Comparison of ENCODE assay signal across 14 cellular contexts in the genomic region with DNA sequence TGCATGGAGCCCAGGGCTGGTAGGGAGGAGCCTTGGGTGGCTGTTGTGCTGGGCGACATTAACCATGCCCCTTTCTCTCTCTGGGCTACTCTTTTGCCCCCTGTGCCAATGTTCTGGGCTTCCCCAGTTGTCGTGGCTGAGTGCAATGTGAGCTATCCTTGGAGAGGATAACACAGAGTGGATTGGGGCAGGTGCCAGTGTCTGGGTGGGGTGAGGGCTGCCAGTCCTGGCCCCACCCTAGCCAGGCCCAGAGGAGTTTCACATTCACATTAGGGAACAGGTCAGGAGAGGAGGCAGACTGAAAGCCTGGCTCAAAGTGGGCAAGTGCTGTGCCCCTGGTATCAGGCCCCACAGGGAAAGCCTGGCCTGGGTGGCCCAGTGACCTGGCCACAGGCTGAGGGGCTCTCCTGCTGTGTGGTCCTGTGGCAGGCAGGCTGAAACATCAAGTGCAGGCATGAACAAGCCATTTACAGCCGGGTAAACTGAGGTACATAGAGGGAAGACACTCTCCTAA. TPM values are rescaled to one million over a fixed set of nuclear protein-coding genes. Genes with fewer than 3 reads are reported as not detected.
DNase-seq lines count a peak whose midpoint lies in the region; ATAC-seq, FAIRE-seq and TF ChIP-seq lines count a peak whose summit lies in the region.
"Had no signal": no experiment of that assay in that cellular context is flagged by ENCODE, and none has a peak within 500 bp of the region (broad histone marks: within the 10 kb centered on the region; RNA-seq: fewer than 3 reads in every experiment).

No MANE protein-coding gene starts in this region.

- H2AFZ ChIP-seq in keratinocyte (ENCODE audit: control insufficient read depth, low read length), result no peak overlapping the region

- intact Hi-C loops in colonic mucosa (cut with DNase I), result no loop called here
- intact Hi-C loops in gastrocnemius medialis (cut with DNase I; ENCODE audit: low total_unique reads), result no loop called here

- H3K4me1 ChIP-seq in colonic mucosa (peaks cover 9% of the 10 kb centered on the region), keratinocyte (ENCODE audit: control insufficient read depth, extremely low read depth, insufficient read depth, low read length) (peaks cover 70% of the 10 kb centered on the region), gastrocnemius medialis (peaks cover 91 to 93% of the 10 kb centered on the region in 2 donors)

- no peak for FAIRE-seq in keratinocyte (lab: Jason Lieb, UNC)
- FAIRE-seq: endometrium had no signal

- DNase-seq in COLO668 (lab: John Stamatoyannopoulos, UW; ENCODE audit: unreplicated experiment) (peak; percentile 4), colonic mucosa (peak; percentile 63), keratinocyte (ENCODE audit: low read depth, low spot score) (no peak), gastrocnemius medialis (peak; percentile 74 to 92)
- no peak for DNase-seq in activated CD4-positive, alpha-beta T cell treated with anti-CD3 and anti-CD28 coated beads, Interleukin-2, amount 50 U/mL, for 1 hour
- DNase-seq: ACHN; activated CD4-positive, alpha-beta T cell treated with anti-CD3 and anti-CD28 coated beads, Interleukin-2, amount 10 ng/mL, durations not matched to agents 24 days and 14 days; activated T-cell treated with anti-CD3 and anti-CD28 coated beads, Interleukin-2, amount 50 U/mL, for 72 hours; DMS 273 treated with DMSO at 0.1 percent for 48 hours; Karpas-422 had no signal

- no peak for TF ChIP-seq CTCF in colonic mucosa (IDR thresholded peaks at IDR 0.05)
- no peak for TF ChIP-seq CTCF in keratinocyte (optimal IDR thresholded peaks at IDR 0.05 in 1 of 3, IDR thresholded peaks at IDR 0.05 in 1 of 3, conservative IDR thresholded peaks at IDR 0.05 in 1 of 3; ENCODE audit: extremely low read depth in 1 of 3, insufficient read depth in 2 of 3, low read length in 3 of 3)
- TF ChIP-seq CTCF in gastrocnemius medialis (IDR thresholded peaks at IDR 0.05 in 4 of 5, conservative IDR thresholded peaks at IDR 0.05 in 1 of 5), result no peak

- no peaks in the 10 kb centered on the region for H3K27me3 ChIP-seq in colonic mucosa
- no peaks in the 10 kb centered on the region for H3K27me3 ChIP-seq in keratinocyte (ENCODE audit: control insufficient read depth, extremely low read depth, insufficient read depth, low read length)
- H3K27me3 ChIP-seq in gastrocnemius medialis, result no peaks in the 10 kb centered on the region

- in situ Hi-C loops in gastrocnemius medialis (cut with MboI; ENCODE audit: low sequenced_read_pairs in 4 of 4), result no loop called here

- H3K4me3 ChIP-seq in colonic mucosa (no peak overlapping the region), keratinocyte (ENCODE audit: control insufficient read depth in 2 of 3, extremely low read depth in 1 of 3, insufficient read depth in 2 of 3, low read depth in 1 of 3, low read length in 3 of 3) (no peak overlapping the region), gastrocnemius medialis (no peak overlapping the region)

- H3K27ac ChIP-seq in colonic mucosa, result no peak overlapping the region
- H3K27ac ChIP-seq in keratinocyte (ENCODE audit: control insufficient read depth, insufficient read depth, low read length), result peak overlapping the region; percentile 11
- peak overlapping the region; percentile 85 to 90 (median 89) for H3K27ac ChIP-seq in gastrocnemius medialis

- dilution Hi-C loops in keratinocyte (cut with MboI; ENCODE audit: extremely low pct_ligation_motif_present, low sequenced_read_pairs), result no loop called here

- peaks cover 20% of the 10 kb centered on the region for H3K9me1 ChIP-seq in keratinocyte (ENCODE audit: control insufficient read depth, extremely low read depth, insufficient read depth, low read length)

- peak; percentile 61 for TF ChIP-seq POLR2A in gastrocnemius medialis (IDR thresholded peaks at IDR 0.05)

- H3K79me2 ChIP-seq in keratinocyte (ENCODE audit: control insufficient read depth, insufficient read depth, low read length), result peaks cover 93% of the 10 kb centered on the region

- ATAC-seq in gastrocnemius medialis, result peak; percentile 55 to 63
- ATAC-seq in HG02610 (IDR thresholded peaks at IDR 0.05; ENCODE audit: unreplicated experiment), result no peak
- ATAC-seq in GM18498 (IDR thresholded peaks at IDR 0.05; ENCODE audit: unreplicated experiment), result no peak
- ATAC-seq in HG02870 (IDR thresholded peaks at IDR 0.05; ENCODE audit: unreplicated experiment), result no peak
- ATAC-seq: activated T-cell treated with anti-CD3 and anti-CD28 coated beads, Interleukin-2, amount 50 U/mL, for 72 hours had no signal

- peak overlapping the region in 1 of 2 donors; percentile 38 for H3K9ac ChIP-seq in colonic mucosa (ENCODE audit: low read depth in 2 of 2, low read length in 2 of 2)
- peak overlapping the region; percentile 23 for H3K9ac ChIP-seq in keratinocyte (ENCODE audit: control insufficient read depth, extremely low read depth, insufficient read depth, low read length)

- H3K9me3 ChIP-seq in colonic mucosa (no peaks in the 10 kb centered on the region), keratinocyte (ENCODE audit: control insufficient read depth, low read depth, low read length) (no peaks in the 10 kb centered on the region), gastrocnemius medialis (no peaks in the 10 kb centered on the region)

- peaks cover 2% of the 10 kb centered on the region for H4K20me1 ChIP-seq in keratinocyte (ENCODE audit: control insufficient read depth, extremely low read depth, insufficient read depth, low read length)

- peak overlapping the region; percentile 20 for H3K4me2 ChIP-seq in keratinocyte (ENCODE audit: control insufficient read depth, extremely low read depth, insufficient read depth, low read depth, low read length)

- H3K36me3 ChIP-seq in colonic mucosa (no peaks in the 10 kb centered on the region), keratinocyte (ENCODE audit: control insufficient read depth in 2 of 2, extremely low read depth in 1 of 2, insufficient read depth in 2 of 2, low read length in 2 of 2) (peaks cover 3 to 4% of the 10 kb centered on the region in 2 experiments), gastrocnemius medialis (no peaks in the 10 kb centered on the region)

RNA-seq across cellular contexts. Expression of a gene that starts 7.5 kb away (rescaled TPM):
- total RNA-seq in colonic mucosa (10 to 100 TPM; 37.4 to 51.3 TPM), gastrocnemius medialis (10 to 100 TPM; 36.1 to 70.5 (median 50.5) TPM)
- polyA plus RNA-seq in keratinocyte, result 24.9 to 43.5 TPM (median 36.2 TPM) in 3 replicates
- polyA plus RNA-seq in keratinocyte (2011; ENCODE audit: low read depth), result 8.3 TPM
- 31.9 and 37.2 TPM in 2 replicates for polyA plus RNA-seq in keratinocyte (2011; cell fraction: cytosol; rRNA removed)
- polyA plus RNA-seq in keratinocyte (2011; cell fraction: nucleus; rRNA removed), result 106 and 123 TPM in 2 replicates
- 21.8 and 60.7 TPM in 2 replicates for polyA plus RNA-seq in keratinocyte (2012; ENCODE audit: low replicate concordance)
- polyA minus RNA-seq in keratinocyte, result 60.2 to 180 TPM (median 69.9 TPM) in 3 replicates
- 62.7 TPM for polyA minus RNA-seq in keratinocyte (2011; cell fraction: cytosol; rRNA and poly(A)+ RNA removed)
- 122 and 151 TPM in 2 replicates for polyA minus RNA-seq in keratinocyte (2011; cell fraction: nucleus; rRNA and poly(A)+ RNA removed)

RNA-seq across cellular contexts. Expression of a gene that starts 50.8 kb away (rescaled TPM):
- total RNA-seq in colonic mucosa (1,000 to 10,000 TPM; 1,643 to 1,700 TPM), gastrocnemius medialis (1,000 to 10,000 TPM; 1,865 to 2,215 (median 2,024) TPM)
- polyA plus RNA-seq in keratinocyte, result 3,540 to 4,624 TPM (median 3,588 TPM) in 3 replicates
- polyA plus RNA-seq in keratinocyte (2011; ENCODE audit: low read depth), result 630 TPM
- 6,466 and 6,976 TPM in 2 replicates for polyA plus RNA-seq in keratinocyte (2011; cell fraction: cytosol; rRNA removed)
- polyA plus RNA-seq in keratinocyte (2011; cell fraction: nucleus; rRNA removed), result 1,255 and 1,377 TPM in 2 replicates
- 2,935 and 4,321 TPM in 2 replicates for polyA plus RNA-seq in keratinocyte (2012; ENCODE audit: low replicate concordance)
- polyA minus RNA-seq in keratinocyte, result 778 to 1,315 TPM (median 1,196 TPM) in 3 replicates
- polyA minus RNA-seq in keratinocyte (2011; cell fraction: cytosol; rRNA and poly(A)+ RNA removed), result 781 TPM
- 129 and 187 TPM in 2 replicates for polyA minus RNA-seq in keratinocyte (2011; cell fraction: nucleus; rRNA and poly(A)+ RNA removed)

Comparison
In these comparisons a context has a peak if more than half of its experiments do, and no peak if none do; other contexts are left out.
1. DNase-seq: peak in COLO668 (single experiment), colonic mucosa (single experiment) and gastrocnemius medialis (2 of 2); none in keratinocyte (single experiment) and activated CD4-positive, alpha-beta T cell treated with anti-CD3 and anti-CD28 coated beads, Interleukin-2, amount 50 U/mL, for 1 hour (single experiment).
2. ATAC-seq: peak in gastrocnemius medialis (2 of 2); none in HG02610 (single experiment), GM18498 (single experiment) and HG02870 (single experiment).